10 cellular contexts compared by ENCODE assay signal in genomic region chr17:61157246-61157887, GRCh38.
DNase-seq lines count a peak whose midpoint lies in the region; TF ChIP-seq lines count a peak whose summit lies in the region.
"Had no signal": no experiment of that assay in that cellular context is flagged by ENCODE, and none has a peak within 500 bp of the region (broad histone marks: within the 10 kb centered on the region; RNA-seq: fewer than 3 reads in every experiment).

No MANE protein-coding gene starts in this region.

- TF ChIP-seq CTCF in testis (IDR thresholded peaks at IDR 0.05): no peak

- no peak overlapping the region for H2AFZ ChIP-seq in Karpas-422 (ENCODE audit: low read length)

- H3K27ac ChIP-seq in testis: peak overlapping the region in 1 of 2 donors; percentile 75
- H3K27ac ChIP-seq in Karpas-422 (ENCODE audit: low read length): no peak overlapping the region
- H3K27ac ChIP-seq: C4-2B had no signal

- DNase-seq in SHP77 (lab: John Stamatoyannopoulos, UW) (peak; percentile 10 to 24), SHP77 treated with DMSO at 0.1 percent for 48 hours (lab: John Stamatoyannopoulos, UW) (no peak), RPMI7951 (ENCODE audit: low read depth) (peak; percentile 75), foreskin melanocyte (peak; percentile 56), testis (peak; percentile 69), Karpas-422 (no peak), DMS114 treated with DMSO at 0.1 percent for 48 hours (lab: John Stamatoyannopoulos, UW; ENCODE audit: unreplicated experiment) (no peak), NCI-H446 (lab: John Stamatoyannopoulos, UW) (no peak)
- DNase-seq: cortex of kidney had no signal

- H4K20me1 ChIP-seq in Karpas-422 (ENCODE audit: insufficient read depth, low read depth, low read length): no peaks in the 10 kb centered on the region

- H3K9me3 ChIP-seq in testis: no peaks in the 10 kb centered on the region
- no peaks in the 10 kb centered on the region for H3K9me3 ChIP-seq in Karpas-422 (ENCODE audit: low read length)

- intact Hi-C loops in testis (cut with DNase I; ENCODE audit: low total_unique reads): loop anchor here (5.0 kb wide), 1 partner anchor 240 kb away; the partner anchor contains the start of gene TBX2

- H3K9ac ChIP-seq in Karpas-422 (ENCODE audit: low read length): no peak overlapping the region

- WGBS in testis, 2 donors: 30 to 38% methylated on average over 7 of the region's 7 CpGs

- H3K4me3 ChIP-seq in testis (no peak overlapping the region), Karpas-422 (ENCODE audit: low read length) (no peak overlapping the region)

- H3K4me2 ChIP-seq in Karpas-422 (ENCODE audit: low read depth, low read length, poor library complexity, severe bottlenecking): no peak overlapping the region

- H3K27me3 ChIP-seq in testis (no peaks in the 10 kb centered on the region), Karpas-422 (ENCODE audit: low read length) (no peaks in the 10 kb centered on the region)

- H3K4me1 ChIP-seq in testis (peaks cover 10% of the 10 kb centered on the region), Karpas-422 (ENCODE audit: low read length) (no peaks in the 10 kb centered on the region)

- H3K79me2 ChIP-seq in Karpas-422 (ENCODE audit: low read length): no peaks in the 10 kb centered on the region

- H3K36me3 ChIP-seq in testis (ENCODE audit: low read depth, missing control alignments) (no peaks in the 10 kb centered on the region), Karpas-422 (ENCODE audit: insufficient read depth, low read length) (no peaks in the 10 kb centered on the region)

- no peaks in the 10 kb centered on the region for H3K9me2 ChIP-seq in Karpas-422 (replicated peaks; ENCODE audit: insufficient read depth, low read length)

- no peak for TF ChIP-seq POLR2A in testis (IDR thresholded peaks at IDR 0.05)

Comparison
In these comparisons a context has a peak if more than half of its experiments do, and no peak if none do; other contexts are left out.
1. DNase-seq: peak in SHP77 (2 of 2), RPMI7951 (single experiment), foreskin melanocyte (single experiment) and testis (single experiment); none in SHP77 treated with DMSO at 0.1 percent for 48 hours (single experiment), Karpas-422 (single experiment), DMS114 treated with DMSO at 0.1 percent for 48 hours (single experiment) and NCI-H446 (0 of 2).